ENCODE assay signal across 8 cellular contexts in the genomic region with DNA sequence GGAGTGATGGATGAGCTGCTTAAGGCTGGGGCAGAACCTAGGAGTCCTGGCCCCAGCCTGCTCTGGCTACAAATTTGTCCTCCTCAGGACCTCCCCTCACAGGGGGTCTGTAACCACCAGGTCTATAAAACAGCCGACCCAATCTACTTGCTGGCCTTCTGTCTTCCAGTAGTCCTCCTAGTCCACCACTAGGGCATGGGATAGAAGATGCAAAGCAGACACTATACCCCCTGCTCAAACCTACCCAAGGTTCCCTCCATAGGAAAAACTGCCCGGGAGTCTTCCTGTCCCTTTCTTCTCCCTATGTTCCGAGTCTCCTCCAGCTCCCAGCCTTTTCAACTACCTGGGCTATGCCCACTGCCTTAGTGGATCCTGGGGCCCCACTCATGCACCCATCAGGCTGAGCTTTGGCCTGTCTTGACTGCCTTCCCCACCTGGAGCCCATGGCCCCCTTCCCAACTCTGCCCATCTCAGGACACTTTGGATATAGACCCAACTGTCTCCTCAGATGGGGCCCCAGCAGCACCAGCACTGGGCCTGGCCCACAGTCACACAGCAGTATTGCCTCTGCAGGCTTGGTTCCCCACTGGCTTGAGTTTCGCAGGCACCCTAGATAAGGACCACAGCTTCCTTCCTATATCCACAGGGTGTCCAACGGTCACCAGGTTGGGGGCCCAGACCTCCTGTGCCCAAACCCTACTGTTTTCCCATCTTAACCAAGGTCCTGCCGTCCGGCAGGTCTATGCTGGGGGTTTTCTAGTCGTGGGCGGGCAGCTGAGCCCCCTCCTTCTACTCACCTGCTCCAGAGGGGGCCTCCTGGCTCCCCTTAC. TPM values are rescaled to one million over a fixed set of nuclear protein-coding genes. Genes with fewer than 3 reads are reported as not detected.
DNase-seq lines count a peak whose midpoint lies in the region; ATAC-seq and TF ChIP-seq lines count a peak whose summit lies in the region.

No MANE protein-coding gene starts in this region.

- H2AFZ ChIP-seq in MM.1S (ENCODE audit: low read length) = peak overlapping the region; percentile 98; the same call in 1 of the 2 replicates

- peaks cover 4% of the 10 kb centered on the region; the same call in 1 of the 2 replicates for H3F3A ChIP-seq in MM.1S (ENCODE audit: insufficient read depth, low read length)

- H3K27me3 ChIP-seq in CD4-positive, alpha-beta memory T cell (ENCODE audit: insufficient read depth, low read length) = no peaks in the 10 kb centered on the region
- H3K27me3 ChIP-seq in MM.1S (replicated peaks; ENCODE audit: insufficient read depth, low read length) = no peaks in the 10 kb centered on the region

- no peaks in the 10 kb centered on the region for H4K20me1 ChIP-seq in MM.1S (ENCODE audit: insufficient read depth, low read length)

- H3K36me3 ChIP-seq in CD4-positive, alpha-beta memory T cell (ENCODE audit: insufficient read depth, low read length) = no peaks in the 10 kb centered on the region
- H3K36me3 ChIP-seq in MM.1S (replicated peaks; ENCODE audit: insufficient read depth, low read length) = no peaks in the 10 kb centered on the region

- ATAC-seq in GM18498 (IDR thresholded peaks at IDR 0.05; ENCODE audit: unreplicated experiment) (no peak), HG03280 (IDR thresholded peaks at IDR 0.05; ENCODE audit: unreplicated experiment) (no peak)

- no peaks in the 10 kb centered on the region for H3K9me2 ChIP-seq in MM.1S (replicated peaks; ENCODE audit: insufficient read depth, low read length)

- H3K4me3 Mint-ChIP-seq in CD4-positive, alpha-beta memory T cell = peak overlapping the region; percentile 95 to 100 (median 97)
- peak overlapping the region; percentile 91 to 99 (median 97) for H3K4me3 Mint-ChIP-seq in nephron

- peak overlapping the region; percentile 86 for H3K9ac ChIP-seq in MM.1S (ENCODE audit: low read length)

- H3K9me3 ChIP-seq in CD4-positive, alpha-beta memory T cell (ENCODE audit: control insufficient read depth in 1 of 2, low read length in 2 of 2) = no peaks in the 10 kb centered on the region
- H3K9me3 ChIP-seq in MM.1S (replicated peaks; ENCODE audit: insufficient read depth, low read length) = no peaks in the 10 kb centered on the region

- no peaks in the 10 kb centered on the region for H3K27me3 Mint-ChIP-seq in CD4-positive, alpha-beta memory T cell
- H3K27me3 Mint-ChIP-seq in nephron (ENCODE audit: low read depth) = no peaks in the 10 kb centered on the region

- H3K4me1 Mint-ChIP-seq in CD4-positive, alpha-beta memory T cell = peaks cover 12 to 51% (median 27%) of the 10 kb centered on the region in 4 donors
- H3K4me1 Mint-ChIP-seq in nephron = peaks cover 16% of the 10 kb centered on the region

- peak overlapping the region; percentile 95 to 100 (median 100) for H3K27ac Mint-ChIP-seq in CD4-positive, alpha-beta memory T cell
- peak overlapping the region in 1 of 3 experiments; percentile 41 for H3K27ac Mint-ChIP-seq in nephron

- H3K36me3 Mint-ChIP-seq in CD4-positive, alpha-beta memory T cell = peaks cover 0 to 7% of the 10 kb centered on the region in 2 donors
- no peaks in the 10 kb centered on the region for H3K36me3 Mint-ChIP-seq in nephron (ENCODE audit: low read depth)

- H3K9me3 Mint-ChIP-seq in CD4-positive, alpha-beta memory T cell = no peaks in the 10 kb centered on the region
- H3K9me3 Mint-ChIP-seq in nephron = no peaks in the 10 kb centered on the region

- CTCF ChIA-PET in CD4-positive, alpha-beta memory T cell (lab: Charles Lee; ENCODE audit: partially characterized antibody) = interaction anchor here (1.0 to 3.8 kb wide), 13 partner anchors 14 to 103 kb away, joined by 3 to 37 read pairs (median 5); partner anchors contain the start of genes GNAI2, HYAL2 and LSMEM2

- TF ChIP-seq CTCF in MM.1S (IDR thresholded peaks at IDR 0.05; ENCODE audit: low read length) (no peak), choroid plexus epithelial cell (conservative IDR thresholded peaks at IDR 0.05; ENCODE audit: low read depth, low read length) (peak; percentile 42), nephron (IDR thresholded peaks at IDR 0.05; ENCODE audit: unreplicated experiment in 3 of 3) (no peak)

- H3K79me2 ChIP-seq in MM.1S (ENCODE audit: low read length) = peaks cover 11% of the 10 kb centered on the region; the same call in 1 of the 2 replicates

- peak overlapping the region; percentile 74 to 85 for H3K4me3 ChIP-seq in CD4-positive, alpha-beta memory T cell (ENCODE audit: low read length in 2 of 2)
- peak overlapping the region; percentile 98 for H3K4me3 ChIP-seq in MM.1S (ENCODE audit: low read length)
- peak overlapping the region; percentile 61 for H3K4me3 ChIP-seq in choroid plexus epithelial cell (ENCODE audit: low read depth, low read length)

- peak overlapping the region; percentile 90 for H3K27ac ChIP-seq in CD4-positive, alpha-beta memory T cell (ENCODE audit: low read depth, low read length)
- H3K27ac ChIP-seq in MM.1S (ENCODE audit: low read length) = no peak overlapping the region

- POLR2A ChIA-PET in CD4-positive, alpha-beta memory T cell (lab: Charles Lee; ENCODE audit: partially characterized antibody) = interaction anchor here (0.8 to 9.2 kb wide), 16 partner anchors 8 to 958 kb away, joined by 3 to 178 read pairs (median 8); partner anchors contain the start of genes CYB561D2, GNAI2, HEMK1 and HYAL2

- intact Hi-C loops in CD4-positive, alpha-beta memory T cell (cut with micrococcal nuclease) = loop anchor here (2.0 kb wide), 1 partner anchor 31 kb away; the partner anchor contains the start of gene TUSC2

- H3K4me2 ChIP-seq in MM.1S (ENCODE audit: low read depth, low read length) = peak overlapping the region; percentile 99

- peak in 2 of 5 donors; percentile 18 to 38 for DNase-seq in CD4-positive, alpha-beta memory T cell
- no peak for DNase-seq in MM.1S
- peak; percentile 26 for DNase-seq in choroid plexus epithelial cell (ENCODE audit: low read depth)
- no peak for DNase-seq in NCI-H1694 treated with DMSO at 0.1 percent for 48 hours (lab: John Stamatoyannopoulos, UW)
- no peak for DNase-seq in GM19240 (ENCODE audit: insufficient read length, low spot score)

- peaks cover 25% of the 10 kb centered on the region for H3K4me1 ChIP-seq in CD4-positive, alpha-beta memory T cell (ENCODE audit: insufficient read depth, low read length)
- peaks cover 12% of the 10 kb centered on the region; the same call in 1 of the 2 replicates for H3K4me1 ChIP-seq in MM.1S (ENCODE audit: low read length)

RNA-seq across cellular contexts. Expression of gene HYAL3, which starts 1.1 kb away (rescaled TPM):
- total RNA-seq in CD4-positive, alpha-beta memory T cell = 1 to 10 TPM; 5.1 to 5.4 TPM
- 1 to 10 TPM; 4.4 to 7.1 TPM for polyA plus RNA-seq in CD4-positive, alpha-beta memory T cell

RNA-seq across cellular contexts. Expression of gene NAA80, which starts 1.1 kb away (rescaled TPM):
- 10 to 100 TPM; 33.1 to 33.7 TPM for total RNA-seq in CD4-positive, alpha-beta memory T cell
- polyA plus RNA-seq in CD4-positive, alpha-beta memory T cell = 10 to 100 TPM; 16.7 to 30.3 TPM

RNA-seq across cellular contexts. Expression of gene HYAL1, which starts 5.3 kb away (rescaled TPM):
- under 1 TPM; 0.38 to 0.50 TPM for total RNA-seq in CD4-positive, alpha-beta memory T cell
- under 1 TPM; 0.09 to 0.20 TPM for polyA plus RNA-seq in CD4-positive, alpha-beta memory T cell

RNA-seq across cellular contexts. Expression of gene IFRD2, which starts 5.9 kb away (rescaled TPM):
- total RNA-seq in CD4-positive, alpha-beta memory T cell = 10 to 100 TPM; 58.6 to 65.3 TPM
- polyA plus RNA-seq in CD4-positive, alpha-beta memory T cell = 10 to 100 TPM; 62.0 to 84.7 TPM

RNA-seq across cellular contexts. Expression of gene LSMEM2, which starts 19.2 kb away (rescaled TPM):
- total RNA-seq in CD4-positive, alpha-beta memory T cell = not detected
- polyA plus RNA-seq in CD4-positive, alpha-beta memory T cell = under 1 TPM in 1 of 2 donors, not detected in 1; 0.20 TPM
